ENCODE assay signal across 12 cellular contexts in the genomic region with DNA sequence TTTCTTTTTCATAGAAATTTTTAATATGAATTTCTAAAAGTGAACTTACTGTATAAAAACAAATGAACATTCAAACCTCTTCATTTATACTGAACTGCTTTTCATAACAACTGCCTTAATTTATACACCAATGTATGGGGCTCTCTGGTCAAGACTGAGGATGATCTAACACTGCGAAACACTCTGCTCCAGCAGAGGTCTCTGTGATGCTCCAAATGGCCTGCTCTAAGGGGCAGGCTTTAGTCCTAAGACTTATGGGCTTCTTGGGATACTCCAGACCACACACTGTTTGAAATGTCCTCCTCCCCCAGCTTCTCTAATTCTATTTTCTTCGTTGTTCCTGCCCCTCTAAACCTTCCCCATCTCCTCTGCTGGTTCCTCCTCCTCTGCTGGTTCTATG. TPM values are rescaled to one million over a fixed set of nuclear protein-coding genes. Genes with fewer than 3 reads are reported as not detected.
A peak's percentile ranks its signal among the peaks of the same experiment; 100 is the strongest.
DNase-seq lines count a peak whose midpoint lies in the region; ATAC-seq and TF ChIP-seq lines count a peak whose summit lies in the region.
"Had no signal": no experiment of that assay in that cellular context is flagged by ENCODE, and none has a peak within 500 bp of the region (broad histone marks: within the 10 kb centered on the region; RNA-seq: fewer than 3 reads in every experiment).

No MANE protein-coding gene starts in this region.

- POLR2A ChIA-PET in A673 (lab: Charles Lee; ENCODE audit: low non-redundant PET): no interaction called here

- no peaks in the 10 kb centered on the region for H3K36me3 Mint-ChIP-seq in activated naive CD4-positive, alpha-beta T cell treated with anti-CD3 and anti-CD28 coated beads, Interleukin-2, amount 50 U/mL, for 72 hours

- H3K4me1 ChIP-seq in A673 (ENCODE audit: insufficient read depth, low read length, poor library complexity, severe bottlenecking) (no peaks in the 10 kb centered on the region), right cardiac atrium (ENCODE audit: control insufficient read depth, insufficient read depth, low read length) (no peaks in the 10 kb centered on the region)
- H3K4me1 ChIP-seq: esophagus squamous epithelium had no signal

- ATAC-seq in right cardiac atrium (peak; percentile 52 to 62), HG03159 (IDR thresholded peaks at IDR 0.05; ENCODE audit: unreplicated experiment) (no peak)
- ATAC-seq in activated naive CD4-positive, alpha-beta T cell treated with anti-CD3 and anti-CD28 coated beads, Interleukin-2, amount 50 U/mL, for 72 hours: no peak

- peak; percentile 34; the same call in 1 of the 2 replicates for TF ChIP-seq CTCF in A673 (conservative IDR thresholded peaks at IDR 0.05; ENCODE audit: low read depth, low read length)
- peak; percentile 45 for TF ChIP-seq CTCF in WERI-Rb-1 (IDR thresholded peaks at IDR 0.05; ENCODE audit: low read depth, low read length)

- WGBS in right cardiac atrium: 70% methylated on average over 2 of the region's 2 CpGs

- H3K9me3 Mint-ChIP-seq in activated naive CD4-positive, alpha-beta T cell treated with anti-CD3 and anti-CD28 coated beads, Interleukin-2, amount 50 U/mL, for 72 hours: no peaks in the 10 kb centered on the region
- H3K9me3 Mint-ChIP-seq: activated B cell treated with CpG ODN at 0.5 μM for 24 hours had no signal

- peak; percentile 34 for DNase-seq in A673 (ENCODE audit: low spot score)
- peak; percentile 32 for DNase-seq in H4 (ENCODE audit: low spot score)
- DNase-seq in WERI-Rb-1: peak; percentile 40
- no peak for DNase-seq in right cardiac atrium
- no peak for DNase-seq in mesenteric fat pad (ENCODE audit: low spot score)
- DNase-seq in NCI-H446 (lab: John Stamatoyannopoulos, UW): no peak
- DNase-seq in activated naive CD4-positive, alpha-beta T cell treated with anti-CD3 and anti-CD28 coated beads, Interleukin-2, amount 50 U/mL, for 72 hours (ENCODE audit: low spot score in 2 of 2): no peak
- DNase-seq: activated B cell treated with CpG ODN at 0.5 μM for 24 hours, activated gamma-delta T cell treated with Interleukin-2 at 50 U/mL for 16 hours, esophagus squamous epithelium, GOT3 had no signal

- H3K36me3 ChIP-seq in A673 (ENCODE audit: insufficient read depth, low read length, poor library complexity, severe bottlenecking): peaks cover 10% of the 10 kb centered on the region
- no peaks in the 10 kb centered on the region for H3K36me3 ChIP-seq in WERI-Rb-1

- H3K27me3 ChIP-seq in A673 (replicated peaks; ENCODE audit: insufficient read depth, low read depth, low read length, poor library complexity): no peaks in the 10 kb centered on the region
- H3K27me3 ChIP-seq in WERI-Rb-1 (ENCODE audit: insufficient read depth, low read depth, severe bottlenecking): no peaks in the 10 kb centered on the region
- no peaks in the 10 kb centered on the region for H3K27me3 ChIP-seq in right cardiac atrium (ENCODE audit: control insufficient read depth, insufficient read depth)
- H3K27me3 ChIP-seq: esophagus squamous epithelium had no signal

- H3K9me3 ChIP-seq in A673 (ENCODE audit: low read depth, low read length, poor library complexity, severe bottlenecking): no peaks in the 10 kb centered on the region
- no peaks in the 10 kb centered on the region for H3K9me3 ChIP-seq in WERI-Rb-1 (ENCODE audit: severe bottlenecking)
- H3K9me3 ChIP-seq in right cardiac atrium (ENCODE audit: control insufficient read depth, low read length): no peaks in the 10 kb centered on the region
- H3K9me3 ChIP-seq: esophagus squamous epithelium had no signal

- H3K27ac Mint-ChIP-seq in activated naive CD4-positive, alpha-beta T cell treated with anti-CD3 and anti-CD28 coated beads, Interleukin-2, amount 50 U/mL, for 72 hours: no peak overlapping the region
- H3K27ac Mint-ChIP-seq: activated B cell treated with CpG ODN at 0.5 μM for 24 hours had no signal

- H3K4me3 ChIP-seq in A673 (ENCODE audit: low read depth, low read length, poor library complexity, severe bottlenecking): no peak overlapping the region
- no peak overlapping the region for H3K4me3 ChIP-seq in WERI-Rb-1 (ENCODE audit: low read depth, low read length)
- no peak overlapping the region for H3K4me3 ChIP-seq in right cardiac atrium (ENCODE audit: low read length)
- H3K4me3 ChIP-seq: esophagus squamous epithelium had no signal

- H3K27ac ChIP-seq in A673 (ENCODE audit: low read depth, low read length, poor library complexity, severe bottlenecking) (no peak overlapping the region), WERI-Rb-1 (no peak overlapping the region), right cardiac atrium (ENCODE audit: low read length) (no peak overlapping the region)
- H3K27ac ChIP-seq: esophagus squamous epithelium had no signal

- CTCF ChIA-PET in A673 (lab: Charles Lee): no interaction called here

- BruUV-seq in A673 (replicated peaks; lab: Mats Ljungman, UMichigan): no TSS peak

- intact Hi-C loops in A673 (cut with micrococcal nuclease; ENCODE audit: unreplicated experiment) (no loop called here), right cardiac atrium (cut with DNase I) (no loop called here)

RNA-seq across cellular contexts. Expression of a gene that starts 58.5 kb away (rescaled TPM):
- total RNA-seq in A673 (2021) (44.2 and 47.9 TPM in 2 replicates), right cardiac atrium (10 to 100 TPM; 45.3 to 66.9 (median 63.4) TPM), mesenteric fat pad (97.9 TPM)
- 25.1 and 31.2 TPM in 2 replicates for total RNA-seq in H4 (2014; rRNA removed; shearing (Covaris generic))
- polyA plus RNA-seq in right cardiac atrium: 16.8 TPM
- under 1 TPM in 1 of 2 donors, not detected in 1; 0.25 TPM for total RNA-seq in activated naive CD4-positive, alpha-beta T cell treated with anti-CD3 and anti-CD28 coated beads, Interleukin-2, amount 50 U/mL, for 72 hours
- total RNA-seq: activated B cell treated with CpG ODN at 0.5 μM for 24 hours had no signal

Comparison
In these comparisons a context has a peak if more than half of its experiments do, and no peak if none do; other contexts are left out.
1. DNase-seq: peak in A673 (single experiment), H4 (single experiment) and WERI-Rb-1 (single experiment); none in right cardiac atrium (0 of 3), mesenteric fat pad (single experiment), NCI-H446 (0 of 2) and activated naive CD4-positive, alpha-beta T cell treated with anti-CD3 and anti-CD28 coated beads, Interleukin-2, amount 50 U/mL, for 72 hours (0 of 2).
2. ATAC-seq: peak in right cardiac atrium (2 of 2); none in HG03159 (single experiment) and activated naive CD4-positive, alpha-beta T cell treated with anti-CD3 and anti-CD28 coated beads, Interleukin-2, amount 50 U/mL, for 72 hours (0 of 2).
3. RNA of a gene that starts 58.5 kb away (total RNA-seq): 97.9 TPM in mesenteric fat pad (single experiment), 45.3 to 66.9 TPM in right cardiac atrium, 44.2 to 47.9 TPM in A673 and 25.1 to 31.2 TPM in H4; 0.25 TPM in activated naive CD4-positive, alpha-beta T cell treated with anti-CD3 and anti-CD28 coated beads, Interleukin-2, amount 50 U/mL, for 72 hours; every median in the first group is over 10 times any median in the second.